ENCODE assay signal across 8 cellular contexts in genomic region chr1:36553591-36554417, GRCh38.
A peak's percentile ranks its signal among the peaks of the same experiment; 100 is the strongest.
DNase-seq lines count a peak whose midpoint lies in the region; FAIRE-seq and TF ChIP-seq lines count a peak whose summit lies in the region.

No MANE protein-coding gene starts in this region.

- H3K27ac Mint-ChIP-seq in osteocyte (ENCODE audit: unreplicated experiment): no peak overlapping the region

- 32 to 37% methylated on average over 9 to 11 of the region's 20 CpGs for WGBS in thyroid gland, 2 donors

- DNase-seq in DMS114 treated with DMSO at 0.1 percent for 48 hours (lab: John Stamatoyannopoulos, UW; ENCODE audit: unreplicated experiment) (peak; percentile 67), LNCaP clone FGC (ENCODE audit: low read depth) (peak; percentile 8), RCC 7860 (ENCODE audit: low spot score) (peak; percentile 35), activated T-helper 1 cell treated with Interleukin-2 at 50 U/mL for 16 hours (ENCODE audit: low read depth) (peak; percentile 29), foreskin fibroblast (peak; percentile 18 to 72), osteocyte (ENCODE audit: extremely low spot score, unreplicated experiment) (no peak), thyroid gland (peak; percentile 40 to 54), vagina (ENCODE audit: extremely low spot score in 2 of 2) (no peak)

- H3K4me3 ChIP-seq in LNCaP clone FGC (ENCODE audit: low read depth, low read length): no peak overlapping the region
- no peak overlapping the region for H3K4me3 ChIP-seq in foreskin fibroblast (ENCODE audit: low read depth in 1 of 2, low read length in 2 of 2)
- H3K4me3 ChIP-seq in thyroid gland (replicated peaks in 1 of 3): no peak overlapping the region
- no peak overlapping the region for H3K4me3 ChIP-seq in vagina

- H3K27ac ChIP-seq in thyroid gland: no peak overlapping the region
- H3K27ac ChIP-seq in vagina: no peak overlapping the region

- no peak for FAIRE-seq in RCC 7860 (lab: Jason Lieb, UNC)

- no peaks in the 10 kb centered on the region for H3K9me3 ChIP-seq in thyroid gland
- H3K9me3 ChIP-seq in vagina: no peaks in the 10 kb centered on the region

- TF ChIP-seq CTCF in LNCaP clone FGC (IDR thresholded peaks at IDR 0.05; ENCODE audit: control insufficient read depth, extremely low read depth, insufficient read depth) (peak; percentile 81), foreskin fibroblast (IDR thresholded peaks at IDR 0.05; ENCODE audit: low read depth, low read length) (peak; percentile 64), osteocyte (IDR thresholded peaks at IDR 0.05) (peak; percentile 65), thyroid gland (IDR thresholded peaks at IDR 0.05) (peak in 4 of 6 experiments; percentile 23 to 62 (median 45)), vagina (IDR thresholded peaks at IDR 0.05) (no peak)

- H3K9me3 Mint-ChIP-seq in osteocyte (ENCODE audit: unreplicated experiment): no peaks in the 10 kb centered on the region

- H3K4me1 ChIP-seq in thyroid gland: no peaks in the 10 kb centered on the region
- no peaks in the 10 kb centered on the region for H3K4me1 ChIP-seq in vagina

- no peaks in the 10 kb centered on the region for H3K36me3 Mint-ChIP-seq in osteocyte (ENCODE audit: unreplicated experiment)

- no peaks in the 10 kb centered on the region for H3K4me1 Mint-ChIP-seq in osteocyte (ENCODE audit: unreplicated experiment)

- intact Hi-C loops in thyroid gland (cut with DNase I) (no loop called here), vagina (cut with DNase I) (no loop called here)

- H3K36me3 ChIP-seq in thyroid gland: no peaks in the 10 kb centered on the region
- H3K36me3 ChIP-seq in vagina: no peaks in the 10 kb centered on the region

- TF ChIP-seq POLR2A in thyroid gland (IDR thresholded peaks at IDR 0.05) (no peak), vagina (IDR thresholded peaks at IDR 0.05) (no peak)

- H3K27me3 ChIP-seq in thyroid gland: no peaks in the 10 kb centered on the region
- no peaks in the 10 kb centered on the region for H3K27me3 ChIP-seq in vagina

- peaks cover 49% of the 10 kb centered on the region for H3K27me3 Mint-ChIP-seq in osteocyte (ENCODE audit: unreplicated experiment)

- H3K4me3 Mint-ChIP-seq in osteocyte (ENCODE audit: unreplicated experiment): no peak overlapping the region

Comparison
In these comparisons a context has a peak if more than half of its experiments do, and no peak if none do; other contexts are left out.
1. DNase-seq: peak in DMS114 treated with DMSO at 0.1 percent for 48 hours (single experiment), LNCaP clone FGC (single experiment), RCC 7860 (single experiment), activated T-helper 1 cell treated with Interleukin-2 at 50 U/mL for 16 hours (single experiment), foreskin fibroblast (2 of 2) and thyroid gland (2 of 2); none in osteocyte (single experiment) and vagina (0 of 2).
2. CTCF ChIP-seq: peak in LNCaP clone FGC (single experiment), foreskin fibroblast (single experiment), osteocyte (single experiment) and thyroid gland (4 of 6); none in vagina (0 of 3).